ENCODE assay signal across 17 cellular contexts in the genomic region with DNA sequence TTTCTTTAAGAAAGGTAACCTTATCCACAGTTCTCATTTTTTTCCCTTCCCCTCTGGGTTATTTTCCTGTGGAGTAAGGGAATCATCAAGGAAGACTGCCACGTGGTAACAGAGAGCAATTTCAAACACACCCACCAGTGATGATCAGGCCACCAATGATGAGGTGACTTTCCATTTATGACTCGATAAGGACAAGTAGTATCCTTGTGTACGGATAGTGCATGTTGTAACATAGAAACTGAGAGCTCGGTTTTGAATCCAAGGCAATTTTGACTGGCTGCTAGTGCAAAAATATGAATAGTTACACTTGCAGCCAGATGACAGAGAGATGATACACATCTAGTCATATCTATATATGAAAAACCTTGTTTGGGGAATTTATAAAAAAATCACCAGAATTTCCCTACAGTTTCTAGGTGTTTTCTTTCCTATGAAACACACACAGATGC.
A peak's percentile ranks its signal among the peaks of the same experiment; 100 is the strongest.
DNase-seq lines count a peak whose midpoint lies in the region; ATAC-seq, FAIRE-seq and TF ChIP-seq lines count a peak whose summit lies in the region.
"Had no signal": no experiment of that assay in that cellular context is flagged by ENCODE, and none has a peak within 500 bp of the region (broad histone marks: within the 10 kb centered on the region; RNA-seq: fewer than 3 reads in every experiment).

No MANE protein-coding gene starts in this region.

- intact Hi-C loops in K562 (cut with micrococcal nuclease) = loop anchor here (1.0 to 5.0 kb wide), 2 partner anchors 17 to 139 kb away; no protein-coding TSS in a partner anchor

- CTCF ChIA-PET in K562 (lab: Yijun Ruan, JAX; ENCODE audit: low intra/inter-chr PET ratio) = no interaction called here

- peak; percentile 42 to 64 (median 56) for DNase-seq in K562 (ENCODE audit: extremely low read depth in 1 of 4, low spot score in 3 of 4)
- peak; percentile 28 for DNase-seq in myocyte (ENCODE audit: low read depth)
- DNase-seq in pons (ENCODE audit: low spot score) = no peak
- DNase-seq in H54 (ENCODE audit: insufficient read length, low spot score) = no peak
- DNase-seq in DMS 273 (lab: John Stamatoyannopoulos, UW; ENCODE audit: unreplicated experiment) = no peak
- DNase-seq: activated naive CD4-positive, alpha-beta T cell; DMS 273 treated with DMSO at 0.1 percent for 48 hours; effector memory CD4-positive, alpha-beta T cell; MV-4-11; occipital lobe; stomach; T-helper 17 cell had no signal

- H3K9me1 ChIP-seq in K562 (ENCODE audit: control insufficient read depth, insufficient read depth, low read length) = no peaks in the 10 kb centered on the region

- no peaks in the 10 kb centered on the region for H3K9me3 ChIP-seq in K562 (replicated peaks; ENCODE audit: control insufficient read depth, insufficient read depth, low read depth, low read length)
- H3K9me3 ChIP-seq: stomach, vagina had no signal

- H3K4me2 ChIP-seq in K562 (ENCODE audit: insufficient read depth, low read length) = peak overlapping the region; percentile 50

- no peak for TF ChIP-seq POLR2A in K562 (conservative IDR thresholded peaks at IDR 0.05)
- TF ChIP-seq POLR2A in H54 (IDR thresholded peaks at IDR 0.05; ENCODE audit: low read depth, low read length) = no peak

- ATAC-seq in GM18519 (IDR thresholded peaks at IDR 0.05; ENCODE audit: low FRiP score, unreplicated experiment) (peak; percentile 47), HG02884 (IDR thresholded peaks at IDR 0.05; ENCODE audit: unreplicated experiment) (peak; percentile 53), K562 (peak; percentile 80), HG03571 (IDR thresholded peaks at IDR 0.05; ENCODE audit: unreplicated experiment) (no peak)
- ATAC-seq: activated CD4-positive, CD25-positive, alpha-beta regulatory T cell treated with anti-CD3 and anti-CD28 coated beads, Interleukin-2, amount 50 U/mL, for 24 hours; T-helper 17 cell had no signal

- no peak for TF ChIP-seq RAD21 in K562 (CRISPR knock-in tag; conservative IDR thresholded peaks at IDR 0.05 in 1 of 2, IDR thresholded peaks at IDR 0.05 in 1 of 2)

- no peak overlapping the region; the same call in 1 of the 2 replicates for H3K4me3 ChIP-seq in K562
- H3K4me3 ChIP-seq: stomach, vagina had no signal

- in situ Hi-C loops in K562 (cut with MboI) = no loop called here

- TF ChIP-seq CTCF in K562 (IDR thresholded peaks at IDR 0.05 in 2 of 3, conservative IDR thresholded peaks at IDR 0.05 in 1 of 3; ENCODE audit: insufficient read depth in 2 of 3, low read depth in 1 of 3, low read length in 3 of 3) = no peak

- FAIRE-seq in K562 (lab: Jason Lieb, UNC) = peak; percentile 70
- no peak for FAIRE-seq in H54 (lab: Jason Lieb, UNC)

- H3K27ac ChIP-seq in K562 (ENCODE audit: extremely low read depth, low read depth, low read length) = peak overlapping the region; percentile 77
- H3K27ac ChIP-seq: stomach, vagina had no signal

- POLR2A ChIA-PET in K562 (lab: Yijun Ruan, JAX) = interaction anchor here (0.6 to 1.5 kb wide), 7 partner anchors 8 to 415 kb away, joined by 3 to 5 read pairs (median 3); no protein-coding TSS in a partner anchor

- 6% methylated on average over 4 of the region's 4 CpGs for WGBS in K562 (ENCODE audit: insufficient coverage, low coverage, missing lambda C conversion rate)

- peak overlapping the region; percentile 60 for H2AFZ ChIP-seq in K562 (ENCODE audit: low read depth, low read length)

- no peaks in the 10 kb centered on the region for H4K20me1 ChIP-seq in K562 (replicated peaks; ENCODE audit: control insufficient read depth, insufficient read depth, low read length)

- H3K9ac ChIP-seq in K562 (ENCODE audit: insufficient read depth in 1 of 2, low read depth in 2 of 2, low read length in 2 of 2) = peak overlapping the region in 1 of 2 experiments; percentile 47; a peak in 2 of 4 replicates

- BruUV-seq in K562 (replicated peaks; lab: Mats Ljungman, UMichigan) = no TSS peak

- H3K27me3 ChIP-seq in K562 (ENCODE audit: control insufficient read depth in 2 of 2, insufficient read depth in 2 of 2, low read length in 2 of 2) = no peaks in the 10 kb centered on the region
- H3K27me3 ChIP-seq: stomach, vagina had no signal

- H3K36me3 ChIP-seq in K562 (ENCODE audit: control insufficient read depth, insufficient read depth, low read length) = no peaks in the 10 kb centered on the region
- H3K36me3 ChIP-seq: stomach, vagina had no signal

- H3K4me1 ChIP-seq in K562 (replicated peaks in 1 of 2; ENCODE audit: control insufficient read depth in 2 of 2, insufficient read depth in 2 of 2, low read length in 2 of 2) = peaks cover 0 to 34% of the 10 kb centered on the region in 2 experiments; a peak in 2 of 5 replicates
- H3K4me1 ChIP-seq: stomach, vagina had no signal

- peak; percentile 21; the same call in 1 of the 2 replicates for TF ChIP-seq EP300 in K562 (IDR thresholded peaks at IDR 0.05; ENCODE audit: low read length)

- H3K79me2 ChIP-seq in K562 (ENCODE audit: control insufficient read depth, insufficient read depth, low read length) = no peaks in the 10 kb centered on the region

TF ChIP-seq in K562, 482 proteins besides CTCF, POLR2A, EP300 and RAD21 (continues in another document):
- TF ChIP-seq FOXK2 (conservative IDR thresholded peaks at IDR 0.05 in 1 of 2, IDR thresholded peaks at IDR 0.05 in 1 of 2; ENCODE audit: low read depth in 2 of 2) (peak; percentile 41 to 78; a peak in 3 of 4 replicates), CREM (IDR thresholded peaks at IDR 0.05; ENCODE audit: low read depth) (peak; percentile 34; the same call in 1 of the 2 replicates), HDAC8 (tag; IDR thresholded peaks at IDR 0.05) (no peak), CXXC5 (CRISPR knock-in tag; IDR thresholded peaks at IDR 0.05) (no peak), RAD51 (IDR thresholded peaks at IDR 0.05; ENCODE audit: borderline replicate concordance, low read depth) (peak; percentile 40; the same call in 1 of the 2 replicates), ZC3H8 (IDR thresholded peaks at IDR 0.05) (no peak), EP400 (IDR thresholded peaks at IDR 0.05) (peak; percentile 21; the same call in 1 of the 2 replicates), MAZ (CRISPR knock-in tag; conservative IDR thresholded peaks at IDR 0.05 in 1 of 2, IDR thresholded peaks at IDR 0.05 in 1 of 2) (0 out of 4 replicates have a peak, but pooled peaks of 1 of the 2 experiments have one; percentile 11), ZNF589 (CRISPR knock-in tag; IDR thresholded peaks at IDR 0.05; ENCODE audit: low read depth) (no peak), NFRKB (IDR thresholded peaks at IDR 0.05; ENCODE audit: low read depth) (0 out of 2 replicates have a peak, but pooled peaks have one; percentile 30), CBX2 (IDR thresholded peaks at IDR 0.05; ENCODE audit: insufficient read depth, low read length, poor library complexity, severe bottlenecking) (no peak), DNMT1 (IDR thresholded peaks at IDR 0.05) (no peak), TEAD1 (CRISPR knock-in tag; IDR thresholded peaks at IDR 0.05) (0 out of 4 replicates have a peak, but pooled peaks of 1 of the 2 experiments have one; percentile 23), FOXA1 (IDR thresholded peaks at IDR 0.05; ENCODE audit: borderline replicate concordance) (no peak), KAT2B (IDR thresholded peaks at IDR 0.05; ENCODE audit: low read depth, low read length) (no peak)
- TF ChIP-seq, protein P1, sequence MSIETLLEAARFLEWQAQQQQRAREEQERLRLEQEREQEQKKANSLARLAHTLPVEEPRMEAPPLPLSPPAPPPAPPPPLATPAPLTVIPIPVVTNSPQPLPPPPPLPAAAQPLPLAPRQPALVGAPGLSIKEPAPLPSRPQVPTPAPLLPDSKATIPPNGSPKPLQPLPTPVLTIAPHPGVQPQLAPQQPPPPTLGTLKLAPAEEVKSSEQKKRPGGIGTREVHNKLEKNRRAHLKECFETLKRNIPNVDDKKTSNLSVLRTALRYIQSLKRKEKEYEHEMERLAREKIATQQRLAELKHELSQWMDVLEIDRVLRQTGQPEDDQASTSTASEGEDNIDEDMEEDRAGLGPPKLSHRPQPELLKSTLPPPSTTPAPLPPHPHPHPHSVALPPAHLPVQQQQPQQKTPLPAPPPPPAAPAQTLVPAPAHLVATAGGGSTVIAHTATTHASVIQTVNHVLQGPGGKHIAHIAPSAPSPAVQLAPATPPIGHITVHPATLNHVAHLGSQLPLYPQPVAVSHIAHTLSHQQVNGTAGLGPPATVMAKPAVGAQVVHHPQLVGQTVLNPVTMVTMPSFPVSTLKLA (conservative IDR thresholded peaks at IDR 0.05) = peak; percentile 43 to 63; a peak in 3 of 4 replicates
- TF ChIP-seq, protein P2, sequence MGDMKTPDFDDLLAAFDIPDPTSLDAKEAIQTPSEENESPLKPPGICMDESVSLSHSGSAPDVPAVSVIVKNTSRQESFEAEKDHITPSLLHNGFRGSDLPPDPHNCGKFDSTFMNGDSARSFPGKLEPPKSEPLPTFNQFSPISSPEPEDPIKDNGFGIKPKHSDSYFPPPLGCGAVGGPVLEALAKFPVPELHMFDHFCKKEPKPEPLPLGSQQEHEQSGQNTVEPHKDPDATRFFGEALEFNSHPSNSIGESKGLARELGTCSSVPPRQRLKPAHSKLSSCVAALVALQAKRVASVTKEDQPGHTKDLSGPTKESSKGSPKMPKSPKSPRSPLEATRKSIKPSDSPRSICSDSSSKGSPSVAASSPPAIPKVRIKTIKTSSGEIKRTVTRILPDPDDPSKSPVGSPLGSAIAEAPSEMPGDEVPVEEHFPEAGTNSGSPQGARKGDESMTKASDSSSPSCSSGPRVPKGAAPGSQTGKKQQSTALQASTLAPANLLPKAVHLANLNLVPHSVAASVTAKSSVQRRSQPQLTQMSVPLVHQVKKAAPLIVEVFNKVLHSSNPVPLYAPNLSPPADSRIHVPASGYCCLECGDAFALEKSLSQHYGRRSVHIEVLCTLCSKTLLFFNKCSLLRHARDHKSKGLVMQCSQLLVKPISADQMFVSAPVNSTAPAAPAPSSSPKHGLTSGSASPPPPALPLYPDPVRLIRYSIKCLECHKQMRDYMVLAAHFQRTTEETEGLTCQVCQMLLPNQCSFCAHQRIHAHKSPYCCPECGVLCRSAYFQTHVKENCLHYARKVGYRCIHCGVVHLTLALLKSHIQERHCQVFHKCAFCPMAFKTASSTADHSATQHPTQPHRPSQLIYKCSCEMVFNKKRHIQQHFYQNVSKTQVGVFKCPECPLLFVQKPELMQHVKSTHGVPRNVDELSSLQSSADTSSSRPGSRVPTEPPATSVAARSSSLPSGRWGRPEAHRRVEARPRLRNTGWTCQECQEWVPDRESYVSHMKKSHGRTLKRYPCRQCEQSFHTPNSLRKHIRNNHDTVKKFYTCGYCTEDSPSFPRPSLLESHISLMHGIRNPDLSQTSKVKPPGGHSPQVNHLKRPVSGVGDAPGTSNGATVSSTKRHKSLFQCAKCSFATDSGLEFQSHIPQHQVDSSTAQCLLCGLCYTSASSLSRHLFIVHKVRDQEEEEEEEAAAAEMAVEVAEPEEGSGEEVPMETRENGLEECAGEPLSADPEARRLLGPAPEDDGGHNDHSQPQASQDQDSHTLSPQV (IDR thresholded peaks at IDR 0.05) = peak; percentile 82

Comparison
In these comparisons a context has a peak if more than half of its experiments do, and no peak if none do; other contexts are left out.
1. DNase-seq: peak in K562 (4 of 4) and myocyte (single experiment); none in pons (single experiment), H54 (single experiment) and DMS 273 (single experiment).